ENCODE assay signal across 11 cellular contexts in genomic region chr4:94410678-94411206, GRCh38. TPM values are rescaled to one million over a fixed set of nuclear protein-coding genes. Genes with fewer than 3 reads are reported as not detected.
DNase-seq lines count a peak whose midpoint lies in the region; ATAC-seq and TF ChIP-seq lines count a peak whose summit lies in the region.
"Had no signal": no experiment of that assay in that cellular context is flagged by ENCODE, and none has a peak within 500 bp of the region (broad histone marks: within the 10 kb centered on the region; RNA-seq: fewer than 3 reads in every experiment).

No MANE protein-coding gene starts in this region.

- H3K36me3 ChIP-seq in fibroblast of lung (ENCODE audit: control insufficient read depth, insufficient read depth, low read length), result no peaks in the 10 kb centered on the region

- no peaks in the 10 kb centered on the region for H3K36me3 Mint-ChIP-seq in nephron (ENCODE audit: low read depth)
- H3K36me3 Mint-ChIP-seq in activated CD4-positive, alpha-beta T cell treated with anti-CD3 and anti-CD28 coated beads, Interleukin-2, amount 10 ng/mL, durations not matched to agents 24 days and 14 days (ENCODE audit: low read depth), result no peaks in the 10 kb centered on the region

- no peak overlapping the region for H3K27ac ChIP-seq in fibroblast of lung (ENCODE audit: insufficient read depth, low read length)

- no peak for ATAC-seq in HG03432 (IDR thresholded peaks at IDR 0.05; ENCODE audit: unreplicated experiment)
- ATAC-seq: activated T-cell treated with anti-CD3 and anti-CD28 coated beads, Interleukin-2, amount 50 U/mL, for 72 hours had no signal

- no peak overlapping the region for H3K4me3 ChIP-seq in fibroblast of lung (replicated peaks in 1 of 4; ENCODE audit: control extremely low read depth in 1 of 4, insufficient read depth in 1 of 4, low read depth in 3 of 4, low read length in 4 of 4)

- peak overlapping the region; percentile 8 for H3K4me2 ChIP-seq in fibroblast of lung (ENCODE audit: extremely low read depth, insufficient read depth, low read length)

- peaks cover 63% of the 10 kb centered on the region for H3K4me1 Mint-ChIP-seq in nephron
- no peaks in the 10 kb centered on the region for H3K4me1 Mint-ChIP-seq in activated CD4-positive, alpha-beta T cell treated with anti-CD3 and anti-CD28 coated beads, Interleukin-2, amount 10 ng/mL, durations not matched to agents 24 days and 14 days
- H3K4me1 Mint-ChIP-seq: B cell had no signal

- TF ChIP-seq CTCF in AG09319 (IDR thresholded peaks at IDR 0.05; ENCODE audit: low read depth, low read length) (no peak), fibroblast of lung (conservative IDR thresholded peaks at IDR 0.05 in 1 of 2, IDR thresholded peaks at IDR 0.05 in 1 of 2; ENCODE audit: low read depth in 1 of 2, low read length in 2 of 2) (no peak), nephron (IDR thresholded peaks at IDR 0.05; ENCODE audit: unreplicated experiment in 3 of 3) (no peak)

- H2AFZ ChIP-seq in fibroblast of lung (ENCODE audit: low read length), result peak overlapping the region; percentile 8

- peaks cover 4% of the 10 kb centered on the region for H3K9me3 Mint-ChIP-seq in nephron
- no peaks in the 10 kb centered on the region for H3K9me3 Mint-ChIP-seq in activated CD4-positive, alpha-beta T cell treated with anti-CD3 and anti-CD28 coated beads, Interleukin-2, amount 10 ng/mL, durations not matched to agents 24 days and 14 days
- H3K9me3 Mint-ChIP-seq: activated T-cell treated with anti-CD3 and anti-CD28 coated beads, Interleukin-2, amount 50 U/mL, for 72 hours had no signal

- peak overlapping the region; percentile 52 to 77 (median 69) for H3K27ac Mint-ChIP-seq in nephron
- no peak overlapping the region for H3K27ac Mint-ChIP-seq in activated CD4-positive, alpha-beta T cell treated with anti-CD3 and anti-CD28 coated beads, Interleukin-2, amount 10 ng/mL, durations not matched to agents 24 days and 14 days
- H3K27ac Mint-ChIP-seq: activated T-cell treated with anti-CD3 and anti-CD28 coated beads, Interleukin-2, amount 50 U/mL, for 72 hours; B cell had no signal

- DNase-seq in AG09319 (ENCODE audit: extremely low read depth, low read depth), result peak; percentile 88
- peak; percentile 42 for DNase-seq in NCI-H510A (lab: John Stamatoyannopoulos, UW)
- peak in 1 of 2 donors; percentile 71 for DNase-seq in fibroblast of lung (ENCODE audit: low read depth in 2 of 2)
- no peak for DNase-seq in LoVo (ENCODE audit: low spot score)
- DNase-seq in activated CD4-positive, alpha-beta T cell treated with anti-CD3 and anti-CD28 coated beads, Interleukin-2, amount 10 ng/mL, durations not matched to agents 24 days and 14 days, result no peak
- no peak for DNase-seq in NCI-H2196 (lab: John Stamatoyannopoulos, UW; ENCODE audit: unreplicated experiment)
- DNase-seq: activated T-cell treated with anti-CD3 and anti-CD28 coated beads, Interleukin-2, amount 50 U/mL, for 72 hours; mesendoderm had no signal

- no peaks in the 10 kb centered on the region for H4K20me1 ChIP-seq in fibroblast of lung (ENCODE audit: control insufficient read depth, extremely low read depth, insufficient read depth, low read length)

- no peaks in the 10 kb centered on the region for H3K9me3 ChIP-seq in fibroblast of lung (ENCODE audit: control insufficient read depth, insufficient read depth, low read depth, low read length)

- peaks cover 5% of the 10 kb centered on the region for H3K4me1 ChIP-seq in fibroblast of lung (ENCODE audit: control insufficient read depth, extremely low read depth, insufficient read depth, low read length)

- no peaks in the 10 kb centered on the region for H3K79me2 ChIP-seq in fibroblast of lung (ENCODE audit: control insufficient read depth, insufficient read depth, low read length)

- intact Hi-C loops in activated CD4-positive, alpha-beta T cell treated with anti-CD3 and anti-CD28 coated beads, Interleukin-2, amount 10 ng/mL, durations not matched to agents 24 days and 14 days (cut with micrococcal nuclease), result no loop called here

- H3K27me3 ChIP-seq in fibroblast of lung (ENCODE audit: control insufficient read depth, insufficient read depth, low read length), result no peaks in the 10 kb centered on the region

- H3K9ac ChIP-seq in fibroblast of lung (ENCODE audit: insufficient read depth, low read length), result no peak overlapping the region

- peak overlapping the region in 2 of 3 experiments; percentile 3 to 22 for H3K4me3 Mint-ChIP-seq in nephron
- no peak overlapping the region for H3K4me3 Mint-ChIP-seq in activated CD4-positive, alpha-beta T cell treated with anti-CD3 and anti-CD28 coated beads, Interleukin-2, amount 10 ng/mL, durations not matched to agents 24 days and 14 days
- H3K4me3 Mint-ChIP-seq: activated T-cell treated with anti-CD3 and anti-CD28 coated beads, Interleukin-2, amount 50 U/mL, for 72 hours; B cell had no signal

- H3K27me3 Mint-ChIP-seq in nephron (ENCODE audit: low read depth), result no peaks in the 10 kb centered on the region
- H3K27me3 Mint-ChIP-seq in activated CD4-positive, alpha-beta T cell treated with anti-CD3 and anti-CD28 coated beads, Interleukin-2, amount 10 ng/mL, durations not matched to agents 24 days and 14 days, result peaks cover 24% of the 10 kb centered on the region

RNA-seq across cellular contexts. Expression of gene PDLIM5, which starts 41.0 kb away (rescaled TPM):
- total RNA-seq in fibroblast of lung, result 24.9 and 28.4 TPM in 2 replicates
- 74.4 and 113 TPM in 2 replicates for polyA plus RNA-seq in fibroblast of lung
- polyA plus RNA-seq in fibroblast of lung (2012), result 28.5 and 51.1 TPM in 2 replicates
- 122 and 161 TPM in 2 replicates for polyA minus RNA-seq in fibroblast of lung (ENCODE audit: low replicate concordance)
- 16.5 and 17.8 TPM in 2 replicates for total RNA-seq in activated CD4-positive, alpha-beta T cell treated with anti-CD3 and anti-CD28 coated beads, Interleukin-2, amount 10 ng/mL, durations not matched to agents 24 days and 14 days

Comparison
In these comparisons a context has a peak if more than half of its experiments do, and no peak if none do; other contexts are left out.
1. DNase-seq: peak in AG09319 (single experiment) and NCI-H510A (single experiment); none in LoVo (single experiment), activated CD4-positive, alpha-beta T cell treated with anti-CD3 and anti-CD28 coated beads, Interleukin-2, amount 10 ng/mL, durations not matched to agents 24 days and 14 days (single experiment) and NCI-H2196 (single experiment).